In the genomic region with DNA sequence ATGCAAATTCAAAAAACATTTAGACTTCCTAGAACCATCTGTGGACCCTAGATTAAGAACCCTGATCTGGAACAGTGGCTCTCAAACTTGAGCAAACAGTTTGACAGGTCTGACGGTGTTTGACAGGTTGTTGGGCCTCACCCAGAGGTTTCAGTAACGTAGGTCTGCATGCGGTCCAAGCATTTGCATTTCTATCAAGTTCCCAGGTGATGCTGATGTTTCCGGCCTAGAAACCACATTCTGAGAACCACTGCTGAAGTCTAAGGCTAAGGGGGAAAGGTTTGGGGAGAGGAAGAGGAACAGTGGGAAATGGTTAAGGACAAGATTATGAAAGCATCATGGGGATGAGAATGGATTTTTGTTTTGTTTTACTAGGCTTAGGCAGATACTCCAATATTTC, we compare ENCODE assay signal across 8 cellular contexts. TPM values are rescaled to one million over a fixed set of nuclear protein-coding genes. Genes with fewer than 3 reads are reported as not detected.
DNase-seq lines count a peak whose midpoint lies in the region; ATAC-seq and TF ChIP-seq lines count a peak whose summit lies in the region.

No MANE protein-coding gene starts in this region.

- intact Hi-C loops in Right ventricle myocardium superior (cut with DNase I): loop anchor here (5.0 to 10.0 kb wide), 3 partner anchors 197 to 380 kb away; no protein-coding TSS in a partner anchor

- POLR2A ChIA-PET in activated naive CD8-positive, alpha-beta T cell treated with anti-CD3 and anti-CD28 coated beads, Interleukin-2, amount 10 ng/mL, durations not matched to agents 7 days and 5 days (lab: Charles Lee): interaction anchor here (1.1 to 2.7 kb wide), 3 partner anchors 14 to 48 kb away, joined by 3 to 19 read pairs (median 5); a partner anchor contains a TSS
- POLR2A ChIA-PET in HEK293T (lab: Yijun Ruan, JAX): no interaction called here

- H3K4me3 Mint-ChIP-seq in activated naive CD8-positive, alpha-beta T cell treated with anti-CD3 and anti-CD28 coated beads, Interleukin-2, amount 10 ng/mL, durations not matched to agents 7 days and 5 days: peak overlapping the region; percentile 40

- H3K36me3 Mint-ChIP-seq in activated naive CD8-positive, alpha-beta T cell treated with anti-CD3 and anti-CD28 coated beads, Interleukin-2, amount 10 ng/mL, durations not matched to agents 7 days and 5 days: peaks cover 17% of the 10 kb centered on the region

- peaks cover 42% of the 10 kb centered on the region for H3K4me1 Mint-ChIP-seq in activated naive CD8-positive, alpha-beta T cell treated with anti-CD3 and anti-CD28 coated beads, Interleukin-2, amount 10 ng/mL, durations not matched to agents 7 days and 5 days

- DNase-seq in ELF-1 (ENCODE audit: low read depth, low spot score) (peak; percentile 46), SIG-M5 (lab: John Stamatoyannopoulos, UW) (no peak), HEK293T (ENCODE audit: extremely low spot score) (no peak), NOMO-1 treated with DMSO at 0.1 percent for 48 hours (lab: John Stamatoyannopoulos, UW; ENCODE audit: unreplicated experiment) (no peak), Right ventricle myocardium superior (no peak)
- DNase-seq in activated naive CD8-positive, alpha-beta T cell treated with anti-CD3 and anti-CD28 coated beads, Interleukin-2, amount 10 ng/mL, durations not matched to agents 7 days and 5 days: no peak

- CTCF ChIA-PET in HEK293T (lab: Yijun Ruan, JAX): interaction anchor here (0.6 to 4.9 kb wide), 7 partner anchors 47 to 396 kb away, joined by 3 to 53 read pairs (median 3); no protein-coding TSS in a partner anchor

- ATAC-seq in GM19397 (IDR thresholded peaks at IDR 0.05; ENCODE audit: unreplicated experiment) (peak; percentile 62), HG03103 (IDR thresholded peaks at IDR 0.05; ENCODE audit: low read depth, unreplicated experiment) (peak; percentile 61), Right ventricle myocardium superior (ENCODE audit: poor library complexity) (no peak)
- peak; percentile 47 for ATAC-seq in activated naive CD8-positive, alpha-beta T cell treated with anti-CD3 and anti-CD28 coated beads, Interleukin-2, amount 10 ng/mL, durations not matched to agents 7 days and 5 days (ENCODE audit: low read depth)

- no peaks in the 10 kb centered on the region for H3K9me3 Mint-ChIP-seq in activated naive CD8-positive, alpha-beta T cell treated with anti-CD3 and anti-CD28 coated beads, Interleukin-2, amount 10 ng/mL, durations not matched to agents 7 days and 5 days

- no peaks in the 10 kb centered on the region for H3K27me3 Mint-ChIP-seq in activated naive CD8-positive, alpha-beta T cell treated with anti-CD3 and anti-CD28 coated beads, Interleukin-2, amount 10 ng/mL, durations not matched to agents 7 days and 5 days

- peak overlapping the region; percentile 78 for H3K27ac Mint-ChIP-seq in activated naive CD8-positive, alpha-beta T cell treated with anti-CD3 and anti-CD28 coated beads, Interleukin-2, amount 10 ng/mL, durations not matched to agents 7 days and 5 days

TF ChIP-seq in HEK293T, 16 proteins besides CTCF, POLR2A, EP300 and RAD21:
- TF ChIP-seq ELF4 (IDR thresholded peaks at IDR 0.05) (no peak), SUZ12 (IDR thresholded peaks at IDR 0.05) (no peak), ARNT (IDR thresholded peaks at IDR 0.05) (no peak), BHLHE40 (IDR thresholded peaks at IDR 0.05; ENCODE audit: borderline replicate concordance) (no peak), HDGF (IDR thresholded peaks at IDR 0.05; ENCODE audit: borderline replicate concordance) (no peak)

RNA-seq across cellular contexts. Expression of a gene that starts 48.6 kb away (rescaled TPM):
- total RNA-seq in activated naive CD8-positive, alpha-beta T cell treated with anti-CD3 and anti-CD28 coated beads, Interleukin-2, amount 10 ng/mL, durations not matched to agents 7 days and 5 days: 100 to 1,000 TPM; 118 to 143 TPM
- 24.2 TPM for total RNA-seq in Right ventricle myocardium superior
